Comparison of ENCODE assay signal across 1 cellular context in genomic region chr10:44995581-44995913, GRCh38.
TF ChIP-seq lines count a peak whose summit lies in the region.

No MANE protein-coding gene starts in this region.

TF ChIP-seq in HepG2, 621 proteins besides CTCF, POLR2A, EP300 and RAD21 (continues in another document):
- TF ChIP-seq ZNF761 (CRISPR knock-in tag; conservative IDR thresholded peaks at IDR 0.05) (peak; percentile 51; the same call in 1 of the 2 replicates), ZNF18 (CRISPR knock-in tag; IDR thresholded peaks at IDR 0.05; ENCODE audit: insufficient replicate concordance) (peak; percentile 10), ZZZ3 (CRISPR knock-in tag; IDR thresholded peaks at IDR 0.05; ENCODE audit: borderline replicate concordance) (0 out of 2 replicates have a peak, but pooled peaks have one; percentile 3), ZNF775 (CRISPR knock-in tag; IDR thresholded peaks at IDR 0.05; ENCODE audit: borderline replicate concordance) (0 out of 2 replicates have a peak, but pooled peaks have one; percentile 65), PAF1 (CRISPR knock-in tag; IDR thresholded peaks at IDR 0.05) (0 out of 2 replicates have a peak, but pooled peaks have one; percentile 13), ZNF879 (CRISPR knock-in tag; IDR thresholded peaks at IDR 0.05) (no peak), ZNF362 (CRISPR knock-in tag; IDR thresholded peaks at IDR 0.05; ENCODE audit: borderline replicate concordance) (0 out of 2 replicates have a peak, but pooled peaks have one; percentile 11), SMAD3 (CRISPR knock-in tag; IDR thresholded peaks at IDR 0.05) (peak; percentile 13; the same call in 1 of the 2 replicates), ZNF558 (CRISPR knock-in tag; IDR thresholded peaks at IDR 0.05; ENCODE audit: borderline replicate concordance) (no peak), TFE3 (CRISPR knock-in tag; IDR thresholded peaks at IDR 0.05) (no peak), MIER3 (CRISPR knock-in tag; IDR thresholded peaks at IDR 0.05; ENCODE audit: borderline replicate concordance) (no peak), ZNF383 (CRISPR knock-in tag; IDR thresholded peaks at IDR 0.05; ENCODE audit: borderline replicate concordance) (peak; percentile 38; the same call in 1 of the 2 replicates), POGZ (CRISPR knock-in tag; IDR thresholded peaks at IDR 0.05) (no peak), ZSCAN29 (CRISPR knock-in tag; conservative IDR thresholded peaks at IDR 0.05) (0 out of 2 replicates have a peak, but pooled peaks have one; percentile 64), MEIS1 (CRISPR knock-in tag; IDR thresholded peaks at IDR 0.05; ENCODE audit: borderline replicate concordance) (0 out of 2 replicates have a peak, but pooled peaks have one; percentile 43), ZNF281 (CRISPR knock-in tag; IDR thresholded peaks at IDR 0.05; ENCODE audit: borderline replicate concordance) (no peak), ZNF644 (CRISPR knock-in tag; IDR thresholded peaks at IDR 0.05; ENCODE audit: low read depth) (no peak), ZBTB4 (CRISPR knock-in tag; IDR thresholded peaks at IDR 0.05; ENCODE audit: borderline replicate concordance) (no peak), HMGXB4 (CRISPR knock-in tag; IDR thresholded peaks at IDR 0.05; ENCODE audit: borderline replicate concordance in 1 of 2, low read depth in 1 of 2) (0 out of 4 replicates have a peak, but pooled peaks of 1 of the 2 experiments have one; percentile 17)
- TF ChIP-seq, protein P1, sequence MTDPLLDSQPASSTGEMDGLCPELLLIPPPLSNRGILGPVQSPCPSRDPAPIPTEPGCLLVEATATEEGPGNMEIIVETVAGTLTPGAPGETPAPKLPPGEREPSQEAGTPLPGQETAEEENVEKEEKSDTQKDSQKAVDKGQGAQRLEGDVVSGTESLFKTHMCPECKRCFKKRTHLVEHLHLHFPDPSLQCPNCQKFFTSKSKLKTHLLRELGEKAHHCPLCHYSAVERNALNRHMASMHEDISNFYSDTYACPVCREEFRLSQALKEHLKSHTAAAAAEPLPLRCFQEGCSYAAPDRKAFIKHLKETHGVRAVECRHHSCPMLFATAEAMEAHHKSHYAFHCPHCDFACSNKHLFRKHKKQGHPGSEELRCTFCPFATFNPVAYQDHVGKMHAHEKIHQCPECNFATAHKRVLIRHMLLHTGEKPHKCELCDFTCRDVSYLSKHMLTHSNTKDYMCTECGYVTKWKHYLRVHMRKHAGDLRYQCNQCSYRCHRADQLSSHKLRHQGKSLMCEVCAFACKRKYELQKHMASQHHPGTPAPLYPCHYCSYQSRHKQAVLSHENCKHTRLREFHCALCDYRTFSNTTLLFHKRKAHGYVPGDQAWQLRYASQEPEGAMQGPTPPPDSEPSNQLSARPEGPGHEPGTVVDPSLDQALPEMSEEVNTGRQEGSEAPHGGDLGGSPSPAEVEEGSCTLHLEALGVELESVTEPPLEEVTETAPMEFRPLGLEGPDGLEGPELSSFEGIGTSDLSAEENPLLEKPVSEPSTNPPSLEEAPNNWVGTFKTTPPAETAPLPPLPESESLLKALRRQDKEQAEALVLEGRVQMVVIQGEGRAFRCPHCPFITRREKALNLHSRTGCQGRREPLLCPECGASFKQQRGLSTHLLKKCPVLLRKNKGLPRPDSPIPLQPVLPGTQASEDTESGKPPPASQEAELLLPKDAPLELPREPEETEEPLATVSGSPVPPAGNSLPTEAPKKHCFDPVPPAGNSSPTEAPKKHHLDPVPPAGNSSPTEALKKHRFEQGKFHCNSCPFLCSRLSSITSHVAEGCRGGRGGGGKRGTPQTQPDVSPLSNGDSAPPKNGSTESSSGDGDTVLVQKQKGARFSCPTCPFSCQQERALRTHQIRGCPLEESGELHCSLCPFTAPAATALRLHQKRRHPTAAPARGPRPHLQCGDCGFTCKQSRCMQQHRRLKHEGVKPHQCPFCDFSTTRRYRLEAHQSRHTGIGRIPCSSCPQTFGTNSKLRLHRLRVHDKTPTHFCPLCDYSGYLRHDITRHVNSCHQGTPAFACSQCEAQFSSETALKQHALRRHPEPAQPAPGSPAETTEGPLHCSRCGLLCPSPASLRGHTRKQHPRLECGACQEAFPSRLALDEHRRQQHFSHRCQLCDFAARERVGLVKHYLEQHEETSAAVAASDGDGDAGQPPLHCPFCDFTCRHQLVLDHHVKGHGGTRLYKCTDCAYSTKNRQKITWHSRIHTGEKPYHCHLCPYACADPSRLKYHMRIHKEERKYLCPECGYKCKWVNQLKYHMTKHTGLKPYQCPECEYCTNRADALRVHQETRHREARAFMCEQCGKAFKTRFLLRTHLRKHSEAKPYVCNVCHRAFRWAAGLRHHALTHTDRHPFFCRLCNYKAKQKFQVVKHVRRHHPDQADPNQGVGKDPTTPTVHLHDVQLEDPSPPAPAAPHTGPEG (CRISPR knock-in tag; IDR thresholded peaks at IDR 0.05) = no peak
- TF ChIP-seq, protein P2, sequence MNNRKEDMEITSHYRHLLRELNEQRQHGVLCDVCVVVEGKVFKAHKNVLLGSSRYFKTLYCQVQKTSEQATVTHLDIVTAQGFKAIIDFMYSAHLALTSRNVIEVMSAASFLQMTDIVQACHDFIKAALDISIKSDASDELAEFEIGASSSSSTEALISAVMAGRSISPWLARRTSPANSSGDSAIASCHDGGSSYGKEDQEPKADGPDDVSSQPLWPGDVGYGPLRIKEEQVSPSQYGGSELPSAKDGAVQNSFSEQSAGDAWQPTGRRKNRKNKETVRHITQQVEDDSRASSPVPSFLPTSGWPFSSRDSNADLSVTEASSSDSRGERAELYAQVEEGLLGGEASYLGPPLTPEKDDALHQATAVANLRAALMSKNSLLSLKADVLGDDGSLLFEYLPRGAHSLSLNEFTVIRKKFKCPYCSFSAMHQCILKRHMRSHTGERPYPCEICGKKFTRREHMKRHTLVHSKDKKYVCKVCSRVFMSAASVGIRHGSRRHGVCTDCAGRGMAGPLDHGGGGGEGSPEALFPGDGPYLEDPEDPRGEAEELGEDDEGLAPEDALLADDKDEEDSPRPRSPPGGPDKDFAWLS (CRISPR knock-in tag; IDR thresholded peaks at IDR 0.05; ENCODE audit: borderline replicate concordance) = 0 out of 2 replicates have a peak, but pooled peaks have one; percentile 31
- TF ChIP-seq, protein P3, sequence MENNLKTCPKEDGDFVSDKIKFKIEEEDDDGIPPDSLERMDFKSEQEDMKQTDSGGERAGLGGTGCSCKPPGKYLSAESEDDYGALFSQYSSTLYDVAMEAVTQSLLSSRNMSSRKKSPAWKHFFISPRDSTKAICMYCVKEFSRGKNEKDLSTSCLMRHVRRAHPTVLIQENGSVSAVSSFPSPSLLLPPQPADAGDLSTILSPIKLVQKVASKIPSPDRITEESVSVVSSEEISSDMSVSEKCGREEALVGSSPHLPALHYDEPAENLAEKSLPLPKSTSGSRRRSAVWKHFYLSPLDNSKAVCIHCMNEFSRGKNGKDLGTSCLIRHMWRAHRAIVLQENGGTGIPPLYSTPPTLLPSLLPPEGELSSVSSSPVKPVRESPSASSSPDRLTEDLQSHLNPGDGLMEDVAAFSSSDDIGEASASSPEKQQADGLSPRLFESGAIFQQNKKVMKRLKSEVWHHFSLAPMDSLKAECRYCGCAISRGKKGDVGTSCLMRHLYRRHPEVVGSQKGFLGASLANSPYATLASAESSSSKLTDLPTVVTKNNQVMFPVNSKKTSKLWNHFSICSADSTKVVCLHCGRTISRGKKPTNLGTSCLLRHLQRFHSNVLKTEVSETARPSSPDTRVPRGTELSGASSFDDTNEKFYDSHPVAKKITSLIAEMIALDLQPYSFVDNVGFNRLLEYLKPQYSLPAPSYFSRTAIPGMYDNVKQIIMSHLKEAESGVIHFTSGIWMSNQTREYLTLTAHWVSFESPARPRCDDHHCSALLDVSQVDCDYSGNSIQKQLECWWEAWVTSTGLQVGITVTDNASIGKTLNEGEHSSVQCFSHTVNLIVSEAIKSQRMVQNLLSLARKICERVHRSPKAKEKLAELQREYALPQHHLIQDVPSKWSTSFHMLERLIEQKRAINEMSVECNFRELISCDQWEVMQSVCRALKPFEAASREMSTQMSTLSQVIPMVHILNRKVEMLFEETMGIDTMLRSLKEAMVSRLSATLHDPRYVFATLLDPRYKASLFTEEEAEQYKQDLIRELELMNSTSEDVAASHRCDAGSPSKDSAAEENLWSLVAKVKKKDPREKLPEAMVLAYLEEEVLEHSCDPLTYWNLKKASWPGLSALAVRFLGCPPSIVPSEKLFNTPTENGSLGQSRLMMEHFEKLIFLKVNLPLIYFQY (CRISPR knock-in tag; IDR thresholded peaks at IDR 0.05; ENCODE audit: borderline replicate concordance) = no peak
